ENCODE assay signal across 2 cellular contexts in the genomic region with DNA sequence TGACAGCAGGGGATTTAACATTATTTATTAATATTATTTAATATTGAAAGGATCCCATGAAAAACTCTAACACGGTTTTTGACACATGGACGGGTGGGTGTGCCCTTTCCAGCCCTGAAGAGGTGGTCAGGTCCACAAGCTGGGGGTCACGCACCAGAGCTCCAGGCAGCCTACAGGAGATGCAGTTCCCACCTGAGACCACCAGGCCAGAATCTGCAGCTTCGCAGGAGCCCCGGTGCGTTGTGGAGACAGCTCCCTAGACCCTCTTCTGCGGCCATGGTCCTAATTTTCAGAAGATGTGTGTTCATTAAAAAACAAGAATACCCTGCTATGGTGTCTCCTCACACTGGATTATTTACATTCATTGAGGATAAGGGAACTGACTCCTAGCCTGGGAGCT.
TF ChIP-seq lines count a peak whose summit lies in the region.

No MANE protein-coding gene starts in this region.

TF ChIP-seq in HEK293T, 16 proteins besides CTCF, POLR2A, EP300 and RAD21 (continued from another document):
- TF ChIP-seq LEF1 (IDR thresholded peaks at IDR 0.05; ENCODE audit: borderline replicate concordance) (no peak), ARNT (IDR thresholded peaks at IDR 0.05) (no peak), HDGF (IDR thresholded peaks at IDR 0.05; ENCODE audit: borderline replicate concordance) (no peak)
TF ChIP-seq in HEK293T: peak in this region for 0.

TF ChIP-seq in H1, 55 proteins besides CTCF, POLR2A, EP300 and RAD21 (continued from another document):
- TF ChIP-seq JUN (IDR thresholded peaks at IDR 0.05; ENCODE audit: low read depth, low read length) (no peak), EGR1 (IDR thresholded peaks at IDR 0.05; ENCODE audit: borderline replicate concordance, low read depth, low read length) (no peak), SRF (IDR thresholded peaks at IDR 0.05; ENCODE audit: low read depth, low read length) (no peak), FOSL1 (IDR thresholded peaks at IDR 0.05; ENCODE audit: insufficient read depth, low read depth, low read length) (no peak), CEBPB (IDR thresholded peaks at IDR 0.05; ENCODE audit: low read depth, low read length) (no peak), SIN3A (conservative IDR thresholded peaks at IDR 0.05 in 1 of 2, IDR thresholded peaks at IDR 0.05 in 1 of 2; ENCODE audit: low read depth in 1 of 2, low read length in 2 of 2) (no peak)
- TF ChIP-seq, protein P1, sequence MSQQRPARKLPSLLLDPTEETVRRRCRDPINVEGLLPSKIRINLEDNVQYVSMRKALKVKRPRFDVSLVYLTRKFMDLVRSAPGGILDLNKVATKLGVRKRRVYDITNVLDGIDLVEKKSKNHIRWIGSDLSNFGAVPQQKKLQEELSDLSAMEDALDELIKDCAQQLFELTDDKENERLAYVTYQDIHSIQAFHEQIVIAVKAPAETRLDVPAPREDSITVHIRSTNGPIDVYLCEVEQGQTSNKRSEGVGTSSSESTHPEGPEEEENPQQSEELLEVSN (IDR thresholded peaks at IDR 0.05), result no peak
